In genomic region chr3:149527531-149528343, GRCh38 we compare ENCODE assay signal across 12 cellular contexts. TPM values are rescaled to one million over a fixed set of nuclear protein-coding genes. Genes with fewer than 3 reads are reported as not detected.
DNase-seq lines count a peak whose midpoint lies in the region; ATAC-seq and TF ChIP-seq lines count a peak whose summit lies in the region.
"Had no signal": no experiment of that assay in that cellular context is flagged by ENCODE, and none has a peak within 500 bp of the region (broad histone marks: within the 10 kb centered on the region; RNA-seq: fewer than 3 reads in every experiment).

No MANE protein-coding gene starts in this region.

- no peak overlapping the region for H2AFZ ChIP-seq in SK-N-SH (ENCODE audit: low read depth)

- no peaks in the 10 kb centered on the region for H3K9me3 ChIP-seq in CD8-positive, alpha-beta memory T cell (ENCODE audit: low read length)
- H3K9me3 ChIP-seq in SK-N-SH: no peaks in the 10 kb centered on the region
- H3K9me3 ChIP-seq in gastroesophageal sphincter: no peaks in the 10 kb centered on the region

- no peaks in the 10 kb centered on the region for H3K36me3 ChIP-seq in CD8-positive, alpha-beta memory T cell (ENCODE audit: insufficient read depth, low read length)
- H3K36me3 ChIP-seq in SK-N-SH (replicated peaks in 1 of 2; ENCODE audit: control insufficient read depth in 1 of 2, insufficient read depth in 2 of 2, low read length in 1 of 2) (peaks cover 8 to 35% of the 10 kb centered on the region in 2 experiments), gastroesophageal sphincter (peaks cover 0 to 30% of the 10 kb centered on the region in 2 donors)

- TF ChIP-seq CTCF in SK-N-SH (IDR thresholded peaks at IDR 0.05) (peak; percentile 24; the same call in 1 of the 2 replicates), gastroesophageal sphincter (IDR thresholded peaks at IDR 0.05) (peak in 1 of 4 experiments; percentile 49), osteocyte (IDR thresholded peaks at IDR 0.05) (peak; percentile 39)

- H3K27me3 ChIP-seq in CD8-positive, alpha-beta memory T cell (ENCODE audit: insufficient read depth, low read length, poor library complexity, severe bottlenecking): no peaks in the 10 kb centered on the region
- H3K27me3 ChIP-seq in SK-N-SH (ENCODE audit: insufficient read depth) (no peaks in the 10 kb centered on the region), gastroesophageal sphincter (no peaks in the 10 kb centered on the region)

- H3K4me1 Mint-ChIP-seq in CD8-positive, alpha-beta memory T cell: peaks cover 12 to 16% (median 15%) of the 10 kb centered on the region in 3 donors
- peaks cover 42% of the 10 kb centered on the region for H3K4me1 Mint-ChIP-seq in osteocyte (ENCODE audit: unreplicated experiment)
- peaks cover 4% of the 10 kb centered on the region for H3K4me1 Mint-ChIP-seq in activated naive CD8-positive, alpha-beta T cell treated with anti-CD3 and anti-CD28 coated beads, Interleukin-2, amount 50 U/mL, for 24 hours

- no peaks in the 10 kb centered on the region for H3K9me2 ChIP-seq in SK-N-SH

- H3K9ac ChIP-seq in SK-N-SH: no peak overlapping the region

- WGBS in SK-N-SH (ENCODE audit: low lambda C conversion rate): 82% methylated on average over 5 of the region's 5 CpGs
- 40 to 57% methylated on average over 4 to 5 of the region's 5 CpGs for WGBS in gastroesophageal sphincter (ENCODE audit: low coverage in 1 of 2), 2 donors

- H3K27ac Mint-ChIP-seq in CD8-positive, alpha-beta memory T cell: peak overlapping the region in 2 of 8 donors; percentile 12 to 49
- peak overlapping the region; percentile 54 for H3K27ac Mint-ChIP-seq in osteocyte (ENCODE audit: unreplicated experiment)
- no peak overlapping the region for H3K27ac Mint-ChIP-seq in activated naive CD8-positive, alpha-beta T cell treated with anti-CD3 and anti-CD28 coated beads, Interleukin-2, amount 50 U/mL, for 24 hours
- H3K27ac Mint-ChIP-seq: activated T-helper 2 cell treated with anti-CD3 and anti-CD28 coated beads, Interferon-gamma antibody, Interleukin-2, Interleukin-4, amounts not matched to agents 10 μg/mL and 5 μg/mL and 100 μg/mL, durations not matched to agents 14 hours and 24 hours and 36 hours had no signal

- H4K20me1 ChIP-seq in SK-N-SH (ENCODE audit: insufficient read depth): no peaks in the 10 kb centered on the region

- H3K4me2 ChIP-seq in SK-N-SH: no peak overlapping the region

- H3K4me3 ChIP-seq in CD8-positive, alpha-beta memory T cell (ENCODE audit: low read length): no peak overlapping the region
- H3K4me3 ChIP-seq in SK-N-SH (ENCODE audit: low read depth in 2 of 2, low read length in 1 of 2) (no peak overlapping the region), gastroesophageal sphincter (no peak overlapping the region)
- H3K4me3 ChIP-seq: SK-N-MC had no signal

- no peak overlapping the region for H3K27ac ChIP-seq in CD8-positive, alpha-beta memory T cell (ENCODE audit: low read depth, low read length)
- peak overlapping the region in 1 of 2 experiments; percentile 5; a peak in 1 of 4 replicates for H3K27ac ChIP-seq in SK-N-SH (ENCODE audit: low read depth in 2 of 2, low read length in 1 of 2)
- H3K27ac ChIP-seq in gastroesophageal sphincter: peak overlapping the region; percentile 31 to 69 (median 62)
- H3K27ac ChIP-seq: SK-N-MC had no signal

- H3K27me3 Mint-ChIP-seq in CD8-positive, alpha-beta memory T cell: peaks cover 3 to 5% of the 10 kb centered on the region in 2 donors
- no peaks in the 10 kb centered on the region for H3K27me3 Mint-ChIP-seq in osteocyte (ENCODE audit: unreplicated experiment)
- H3K27me3 Mint-ChIP-seq in activated naive CD8-positive, alpha-beta T cell treated with anti-CD3 and anti-CD28 coated beads, Interleukin-2, amount 50 U/mL, for 24 hours: peaks cover 8% of the 10 kb centered on the region

- TF ChIP-seq POLR2A in gastroesophageal sphincter (IDR thresholded peaks at IDR 0.05): no peak

- CTCF ChIA-PET in CD8-positive, alpha-beta memory T cell (lab: Charles Lee): no interaction called here
- CTCF ChIA-PET in SK-N-SH (lab: Yijun Ruan, JAX): interaction anchor here (1.0 to 1.8 kb wide), 6 partner anchors 15 to 225 kb away, joined by 3 to 8 read pairs (median 3); no protein-coding TSS in a partner anchor

- peak; percentile 50 for ATAC-seq in gastroesophageal sphincter
- no peak for ATAC-seq in stimulated activated naive CD8-positive, alpha-beta T cell treated with anti-CD3 and anti-CD28 coated beads, Interleukin-15, Interleukin-2, amounts not matched to agents 100 U/mL and 50 U/mL, for 24 hours
- ATAC-seq in activated naive CD8-positive, alpha-beta T cell treated with anti-CD3 and anti-CD28 coated beads, Interleukin-2, amount 50 U/mL, for 24 hours: no peak
- no peak for ATAC-seq in HG02973 (IDR thresholded peaks at IDR 0.05; ENCODE audit: unreplicated experiment)

- 0 out of 2 replicates have a peak, but pooled peaks have one; percentile 16 for TF ChIP-seq RAD21 in SK-N-SH (IDR thresholded peaks at IDR 0.05; ENCODE audit: low read length)

- peak overlapping the region in 4 of 7 donors; percentile 2 to 4 (median 3) for H3K4me3 Mint-ChIP-seq in CD8-positive, alpha-beta memory T cell
- H3K4me3 Mint-ChIP-seq in osteocyte (ENCODE audit: unreplicated experiment): no peak overlapping the region
- no peak overlapping the region for H3K4me3 Mint-ChIP-seq in activated naive CD8-positive, alpha-beta T cell treated with anti-CD3 and anti-CD28 coated beads, Interleukin-2, amount 50 U/mL, for 24 hours

- no peak for TF ChIP-seq EP300 in SK-N-SH (IDR thresholded peaks at IDR 0.05; ENCODE audit: borderline replicate concordance in 1 of 2, low read depth in 1 of 2, low read length in 1 of 2)
- TF ChIP-seq EP300 in gastroesophageal sphincter (IDR thresholded peaks at IDR 0.05): no peak

- no peaks in the 10 kb centered on the region for H3K9me3 Mint-ChIP-seq in CD8-positive, alpha-beta memory T cell
- H3K9me3 Mint-ChIP-seq in osteocyte (ENCODE audit: unreplicated experiment): no peaks in the 10 kb centered on the region
- H3K9me3 Mint-ChIP-seq in activated naive CD8-positive, alpha-beta T cell treated with anti-CD3 and anti-CD28 coated beads, Interleukin-2, amount 50 U/mL, for 24 hours: no peaks in the 10 kb centered on the region
- H3K9me3 Mint-ChIP-seq: activated T-helper 2 cell treated with anti-CD3 and anti-CD28 coated beads, Interferon-gamma antibody, Interleukin-2, Interleukin-4, amounts not matched to agents 10 μg/mL and 5 μg/mL and 100 μg/mL, durations not matched to agents 14 hours and 24 hours and 36 hours had no signal

- H3K4me1 ChIP-seq in CD8-positive, alpha-beta memory T cell (ENCODE audit: insufficient read depth, low read length): no peaks in the 10 kb centered on the region
- peaks cover 0 to 14% of the 10 kb centered on the region in 2 experiments; a peak in 2 of 4 replicates for H3K4me1 ChIP-seq in SK-N-SH (ENCODE audit: control insufficient read depth in 1 of 2, insufficient read depth in 2 of 2, low read depth in 1 of 2, low read length in 1 of 2)
- peaks cover 7 to 73% (median 17%) of the 10 kb centered on the region in 3 donors for H3K4me1 ChIP-seq in gastroesophageal sphincter

- H3K79me2 ChIP-seq in SK-N-SH (ENCODE audit: insufficient read depth): peaks cover 38% of the 10 kb centered on the region

- POLR2A ChIA-PET in CD8-positive, alpha-beta memory T cell (lab: Charles Lee): no interaction called here
- POLR2A ChIA-PET in SK-N-SH (lab: Yijun Ruan, JAX): no interaction called here

- H3K36me3 Mint-ChIP-seq in CD8-positive, alpha-beta memory T cell: peaks cover 0 to 6% (median 3%) of the 10 kb centered on the region in 3 donors
- H3K36me3 Mint-ChIP-seq in osteocyte (ENCODE audit: unreplicated experiment): peaks cover 37% of the 10 kb centered on the region
- no peaks in the 10 kb centered on the region for H3K36me3 Mint-ChIP-seq in activated naive CD8-positive, alpha-beta T cell treated with anti-CD3 and anti-CD28 coated beads, Interleukin-2, amount 50 U/mL, for 24 hours (ENCODE audit: low read depth)

- H3F3A ChIP-seq in SK-N-SH (replicated peaks; ENCODE audit: insufficient read depth): no peaks in the 10 kb centered on the region

- DNase-seq in CD8-positive, alpha-beta memory T cell: no peak
- DNase-seq in SK-N-SH: no peak
- DNase-seq in osteocyte (ENCODE audit: extremely low spot score, unreplicated experiment): no peak
- DNase-seq in HuH-7 (ENCODE audit: low spot score): no peak
- no peak for DNase-seq in stimulated activated naive CD8-positive, alpha-beta T cell treated with anti-CD3 and anti-CD28 coated beads, Interleukin-15, Interleukin-2, amounts not matched to agents 100 U/mL and 50 U/mL, for 24 hours
- no peak for DNase-seq in activated naive CD8-positive, alpha-beta T cell treated with anti-CD3 and anti-CD28 coated beads, Interleukin-2, amount 50 U/mL, for 24 hours
- DNase-seq: hippocampal formation, Karpas-422 had no signal

TF ChIP-seq in SK-N-SH, 30 proteins besides CTCF, POLR2A, EP300 and RAD21 (continues in another document):
- TF ChIP-seq REST (IDR thresholded peaks at IDR 0.05; ENCODE audit: low read depth, low read length): no peak

RNA-seq across cellular contexts. Expression of gene TM4SF4, which starts 53.2 kb away (rescaled TPM):
- total RNA-seq in CD8-positive, alpha-beta memory T cell: not detected
- not detected for polyA plus RNA-seq in CD8-positive, alpha-beta memory T cell
- 0.08 and 0.10 TPM in 2 replicates for polyA plus RNA-seq in SK-N-SH (2012; rRNA removed)
- polyA plus RNA-seq in SK-N-SH (2012; cell fraction: cytosol; rRNA removed): 0.18 and 0.81 TPM in 2 replicates
- polyA plus RNA-seq in SK-N-SH (2012; cell fraction: nucleus; rRNA removed): not detected in 2 replicates
- total RNA-seq in gastroesophageal sphincter (1 to 10 TPM in 3 of 4 donors, not detected in 1; 1.3 to 3.2 (median 2.2) TPM), osteocyte (not detected in 2 replicates)
- total RNA-seq: activated T-helper 2 cell treated with anti-CD3 and anti-CD28 coated beads, Interferon-gamma antibody, Interleukin-2, Interleukin-4, amounts not matched to agents 10 μg/mL and 5 μg/mL and 100 μg/mL, durations not matched to agents 14 hours and 24 hours and 36 hours had no signal

Comparison
In these comparisons a context has a peak if more than half of its experiments do, and no peak if none do; other contexts are left out.
1. H3K4me3 Mint-ChIP-seq: peak in CD8-positive, alpha-beta memory T cell (4 of 7); none in osteocyte (single experiment) and activated naive CD8-positive, alpha-beta T cell treated with anti-CD3 and anti-CD28 coated beads, Interleukin-2, amount 50 U/mL, for 24 hours (single experiment).